ENCODE assay signal across 8 cellular contexts in genomic region chr7:99498546-99498944, GRCh38. TPM values are rescaled to one million over a fixed set of nuclear protein-coding genes. Genes with fewer than 3 reads are reported as not detected.
DNase-seq lines count a peak whose midpoint lies in the region; ATAC-seq, FAIRE-seq and TF ChIP-seq lines count a peak whose summit lies in the region.

No MANE protein-coding gene starts in this region.

- H3K27ac ChIP-seq in muscle layer of duodenum (ENCODE audit: low read length) = peak overlapping the region; percentile 99

- no peaks in the 10 kb centered on the region for H3K27me3 ChIP-seq in BJ (ENCODE audit: control insufficient read depth, insufficient read depth, low read length)
- no peaks in the 10 kb centered on the region for H3K27me3 ChIP-seq in bronchial epithelial cell (ENCODE audit: control insufficient read depth, insufficient read depth, low read length)
- no peaks in the 10 kb centered on the region for H3K27me3 ChIP-seq in muscle layer of duodenum (ENCODE audit: low read depth, low read length)

- DNase-seq in BJ (ENCODE audit: low read depth) (no peak), LNCaP clone FGC (ENCODE audit: low read depth) (no peak), bronchial epithelial cell (ENCODE audit: low read depth) (no peak)

- no peak for FAIRE-seq in bronchial epithelial cell (lab: Jason Lieb, UNC)

- peaks cover 4 to 24% of the 10 kb centered on the region in 2 donors for H3K4me1 ChIP-seq in muscle layer of duodenum (ENCODE audit: control insufficient read depth in 1 of 2, insufficient read depth in 2 of 2, low read length in 2 of 2)

- CTCF ChIA-PET in BJ (lab: Yijun Ruan, JAX) = no interaction called here

- H3K9me3 ChIP-seq in muscle layer of duodenum (ENCODE audit: control insufficient read depth in 1 of 2, low read length in 2 of 2) = peaks cover 9 to 11% of the 10 kb centered on the region in 2 donors

- ATAC-seq in GM19324 (IDR thresholded peaks at IDR 0.05; ENCODE audit: low FRiP score, unreplicated experiment) (no peak), HG02678 (IDR thresholded peaks at IDR 0.05; ENCODE audit: unreplicated experiment) (no peak), GM18873 (IDR thresholded peaks at IDR 0.05; ENCODE audit: low FRiP score, unreplicated experiment) (no peak), GM19351 (IDR thresholded peaks at IDR 0.05; ENCODE audit: unreplicated experiment) (no peak)

- TF ChIP-seq CTCF in BJ (IDR thresholded peaks at IDR 0.05; ENCODE audit: insufficient read depth, low read depth, low read length) (no peak), LNCaP clone FGC (IDR thresholded peaks at IDR 0.05; ENCODE audit: control insufficient read depth, extremely low read depth, insufficient read depth) (no peak), bronchial epithelial cell (IDR thresholded peaks at IDR 0.05; ENCODE audit: insufficient read depth, low read length, severe bottlenecking) (no peak)

- H3K4me3 ChIP-seq in BJ (ENCODE audit: low read depth, low read length) (peak overlapping the region; percentile 78), LNCaP clone FGC (ENCODE audit: low read depth, low read length) (peak overlapping the region; percentile 94), bronchial epithelial cell (ENCODE audit: low read depth, low read length) (peak overlapping the region; percentile 97), muscle layer of duodenum (ENCODE audit: low read depth in 1 of 2, low read length in 2 of 2) (peak overlapping the region; percentile 99 to 100)

- POLR2A ChIA-PET in BJ (lab: Charles Lee) = interaction anchor here (0.6 kb wide), 1 partner anchor 25 kb away, joined by 3 read pairs; no protein-coding TSS in a partner anchor

- H3K36me3 ChIP-seq in BJ (ENCODE audit: control insufficient read depth, insufficient read depth, low read length) (peaks cover 12% of the 10 kb centered on the region), bronchial epithelial cell (ENCODE audit: control insufficient read depth, insufficient read depth, low read length) (peaks cover 20% of the 10 kb centered on the region), muscle layer of duodenum (ENCODE audit: control insufficient read depth in 1 of 2, insufficient read depth in 2 of 2, low read length in 2 of 2) (peaks cover 14 to 41% of the 10 kb centered on the region in 2 donors)

RNA-seq across cellular contexts. Expression of gene ZNF394, which starts 1.5 kb away (rescaled TPM):
- 12.3 and 12.5 TPM in 2 replicates for polyA plus RNA-seq in BJ (2011; rRNA removed)
- 11.2 and 12.8 TPM in 2 replicates for polyA minus RNA-seq in BJ (2011; rRNA and poly(A)+ RNA removed)
- total RNA-seq in bronchial epithelial cell = 20.4 and 24.2 TPM in 2 replicates

RNA-seq across cellular contexts. Expression of gene ZKSCAN5, which starts 5.9 kb away (rescaled TPM):
- polyA plus RNA-seq in BJ (2011; rRNA removed) = 9.7 and 10.3 TPM in 2 replicates
- polyA minus RNA-seq in BJ (2011; rRNA and poly(A)+ RNA removed) = 9.3 and 14.2 TPM in 2 replicates
- 10.3 and 10.5 TPM in 2 replicates for total RNA-seq in bronchial epithelial cell

RNA-seq across cellular contexts. Expression of gene ZNF789, which starts 25.9 kb away (rescaled TPM):
- polyA plus RNA-seq in BJ (2011; rRNA removed) = 8.2 and 11.4 TPM in 2 replicates
- polyA minus RNA-seq in BJ (2011; rRNA and poly(A)+ RNA removed) = 4.4 and 7.2 TPM in 2 replicates
- 2.9 and 4.1 TPM in 2 replicates for total RNA-seq in bronchial epithelial cell

RNA-seq across cellular contexts. Expression of gene ATP5MF, which starts 32.6 kb away (rescaled TPM):
- 381 and 619 TPM in 2 replicates for polyA plus RNA-seq in BJ (2011; rRNA removed)
- polyA minus RNA-seq in BJ (2011; rRNA and poly(A)+ RNA removed) = 59.1 and 76.7 TPM in 2 replicates
- total RNA-seq in bronchial epithelial cell = 241 and 333 TPM in 2 replicates

RNA-seq across cellular contexts. Expression of gene FAM200A, which starts 53.4 kb away (rescaled TPM):
- polyA plus RNA-seq in BJ (2011; rRNA removed) = 3.8 and 5.9 TPM in 2 replicates
- 2.0 and 2.8 TPM in 2 replicates for polyA minus RNA-seq in BJ (2011; rRNA and poly(A)+ RNA removed)
- 4.5 and 5.5 TPM in 2 replicates for total RNA-seq in bronchial epithelial cell
